Comparison of ENCODE assay signal across 8 cellular contexts in genomic region chr19:10748924-10749434, GRCh38. TPM values are rescaled to one million over a fixed set of nuclear protein-coding genes. Genes with fewer than 3 reads are reported as not detected.
DNase-seq lines count a peak whose midpoint lies in the region; ATAC-seq and TF ChIP-seq lines count a peak whose summit lies in the region.

No MANE protein-coding gene starts in this region.

- H3K9me3 Mint-ChIP-seq in activated CD4-positive, alpha-beta memory T cell treated with anti-CD3 and anti-CD28 coated beads, Interleukin-2, amount 10 ng/mL, durations not matched to agents 7 days and 5 days: no peaks in the 10 kb centered on the region
- no peaks in the 10 kb centered on the region for H3K9me3 Mint-ChIP-seq in activated CD4-positive, alpha-beta memory T cell treated with anti-CD3 and anti-CD28 coated beads for 36 hours

- H3K36me3 ChIP-seq in esophagus squamous epithelium: no peaks in the 10 kb centered on the region
- no peaks in the 10 kb centered on the region for H3K36me3 ChIP-seq in parathyroid adenoma (ENCODE audit: control insufficient read depth, insufficient read depth, low read length)

- CTCF ChIA-PET in activated CD4-positive, alpha-beta memory T cell treated with anti-CD3 and anti-CD28 coated beads, Interleukin-2, amount 10 ng/mL, durations not matched to agents 7 days and 5 days (lab: Charles Lee): no interaction called here
- CTCF ChIA-PET in activated CD4-positive, alpha-beta memory T cell treated with anti-CD3 and anti-CD28 coated beads for 36 hours (lab: Charles Lee): no interaction called here

- peaks cover 42 to 69% (median 45%) of the 10 kb centered on the region in 3 donors for H3K4me1 ChIP-seq in esophagus squamous epithelium
- H3K4me1 ChIP-seq in parathyroid adenoma: peaks cover 14% of the 10 kb centered on the region

- H3K9ac ChIP-seq in parathyroid adenoma: no peak overlapping the region

- H3K4me2 ChIP-seq in parathyroid adenoma (ENCODE audit: low read length): peak overlapping the region; percentile 4

- no peaks in the 10 kb centered on the region for H3K9me3 ChIP-seq in esophagus squamous epithelium
- H3K9me3 ChIP-seq in parathyroid adenoma (ENCODE audit: control insufficient read depth, low read length): no peaks in the 10 kb centered on the region

- ATAC-seq in HG02981 (IDR thresholded peaks at IDR 0.05; ENCODE audit: unreplicated experiment): no peak
- no peak for ATAC-seq in HG03139 (IDR thresholded peaks at IDR 0.05; ENCODE audit: unreplicated experiment)

- H3K4me3 Mint-ChIP-seq in activated CD4-positive, alpha-beta memory T cell treated with anti-CD3 and anti-CD28 coated beads, Interleukin-2, amount 10 ng/mL, durations not matched to agents 7 days and 5 days: no peak overlapping the region
- H3K4me3 Mint-ChIP-seq in activated CD4-positive, alpha-beta memory T cell treated with anti-CD3 and anti-CD28 coated beads for 36 hours: no peak overlapping the region

- no peak for TF ChIP-seq CTCF in esophagus squamous epithelium (IDR thresholded peaks at IDR 0.05)
- no peak for TF ChIP-seq CTCF in parathyroid adenoma (IDR thresholded peaks at IDR 0.05)

- H3K79me2 ChIP-seq in parathyroid adenoma: peaks cover 65% of the 10 kb centered on the region

- no peaks in the 10 kb centered on the region for H3K27me3 Mint-ChIP-seq in activated CD4-positive, alpha-beta memory T cell treated with anti-CD3 and anti-CD28 coated beads, Interleukin-2, amount 10 ng/mL, durations not matched to agents 7 days and 5 days
- H3K27me3 Mint-ChIP-seq in activated CD4-positive, alpha-beta memory T cell treated with anti-CD3 and anti-CD28 coated beads for 36 hours: no peaks in the 10 kb centered on the region

- no peak for DNase-seq in activated CD4-positive, alpha-beta memory T cell treated with anti-CD3 and anti-CD28 coated beads, Interleukin-2, amount 10 ng/mL, durations not matched to agents 7 days and 5 days
- DNase-seq in activated CD4-positive, alpha-beta memory T cell treated with anti-CD3 and anti-CD28 coated beads for 36 hours: no peak
- DNase-seq in SHP77 treated with DMSO at 0.1 percent for 48 hours (lab: John Stamatoyannopoulos, UW) (peak; percentile 19), esophagus squamous epithelium (lab: John Stamatoyannopoulos, UW) (no peak), KG1 (lab: John Stamatoyannopoulos, UW) (no peak)

- intact Hi-C loops in activated CD4-positive, alpha-beta memory T cell treated with anti-CD3 and anti-CD28 coated beads for 36 hours (cut with micrococcal nuclease): no loop called here
- intact Hi-C loops in esophagus squamous epithelium (cut with DNase I): no loop called here

- 36% methylated on average over 6 of the region's 10 CpGs; no CpG with 5 or more reads in 1 of the 2 donors for WGBS in esophagus squamous epithelium, 2 donors

- peaks cover 63% of the 10 kb centered on the region for H3K4me1 Mint-ChIP-seq in activated CD4-positive, alpha-beta memory T cell treated with anti-CD3 and anti-CD28 coated beads, Interleukin-2, amount 10 ng/mL, durations not matched to agents 7 days and 5 days
- H3K4me1 Mint-ChIP-seq in activated CD4-positive, alpha-beta memory T cell treated with anti-CD3 and anti-CD28 coated beads for 36 hours (ENCODE audit: low read depth): peaks cover 67% of the 10 kb centered on the region

- peak overlapping the region; percentile 35 for H3K27ac Mint-ChIP-seq in activated CD4-positive, alpha-beta memory T cell treated with anti-CD3 and anti-CD28 coated beads, Interleukin-2, amount 10 ng/mL, durations not matched to agents 7 days and 5 days
- H3K27ac Mint-ChIP-seq in activated CD4-positive, alpha-beta memory T cell treated with anti-CD3 and anti-CD28 coated beads for 36 hours: no peak overlapping the region

- no peak overlapping the region for H2AFZ ChIP-seq in parathyroid adenoma

- no peak for TF ChIP-seq POLR2A in esophagus squamous epithelium (IDR thresholded peaks at IDR 0.05)

- no peaks in the 10 kb centered on the region for H3K27me3 ChIP-seq in esophagus squamous epithelium
- no peaks in the 10 kb centered on the region for H3K27me3 ChIP-seq in parathyroid adenoma (ENCODE audit: control insufficient read depth, insufficient read depth, low read length)

- H3K36me3 Mint-ChIP-seq in activated CD4-positive, alpha-beta memory T cell treated with anti-CD3 and anti-CD28 coated beads, Interleukin-2, amount 10 ng/mL, durations not matched to agents 7 days and 5 days (ENCODE audit: low read depth): peaks cover 4% of the 10 kb centered on the region
- H3K36me3 Mint-ChIP-seq in activated CD4-positive, alpha-beta memory T cell treated with anti-CD3 and anti-CD28 coated beads for 36 hours: no peaks in the 10 kb centered on the region

- H3K4me3 ChIP-seq in esophagus squamous epithelium (no peak overlapping the region), parathyroid adenoma (ENCODE audit: low read depth, low read length) (no peak overlapping the region)

- POLR2A ChIA-PET in activated CD4-positive, alpha-beta memory T cell treated with anti-CD3 and anti-CD28 coated beads, Interleukin-2, amount 10 ng/mL, durations not matched to agents 7 days and 5 days (lab: Charles Lee): no interaction called here
- POLR2A ChIA-PET in activated CD4-positive, alpha-beta memory T cell treated with anti-CD3 and anti-CD28 coated beads for 36 hours (lab: Charles Lee): no interaction called here

- H3K27ac ChIP-seq in esophagus squamous epithelium: peak overlapping the region; percentile 66 to 74 (median 68)
- peak overlapping the region; percentile 55 for H3K27ac ChIP-seq in parathyroid adenoma

RNA-seq across cellular contexts. Expression of gene DNM2, which starts 31.1 kb away (rescaled TPM):
- total RNA-seq in activated CD4-positive, alpha-beta memory T cell treated with anti-CD3 and anti-CD28 coated beads, Interleukin-2, amount 10 ng/mL, durations not matched to agents 7 days and 5 days: 100 to 1,000 TPM; 277 to 288 TPM
- total RNA-seq in activated CD4-positive, alpha-beta memory T cell treated with anti-CD3 and anti-CD28 coated beads for 36 hours: 100 to 1,000 TPM; 171 to 173 TPM
- total RNA-seq in esophagus squamous epithelium: 100 to 1,000 TPM in 2 of 4 donors, 10 to 100 TPM in 2; 79.9 to 138 (median 102) TPM

RNA-seq across cellular contexts. Expression of gene QTRT1, which starts 47.7 kb away (rescaled TPM):
- total RNA-seq in activated CD4-positive, alpha-beta memory T cell treated with anti-CD3 and anti-CD28 coated beads, Interleukin-2, amount 10 ng/mL, durations not matched to agents 7 days and 5 days: 10 to 100 TPM; 24.0 to 26.4 TPM
- 10 to 100 TPM; 43.1 to 47.4 TPM for total RNA-seq in activated CD4-positive, alpha-beta memory T cell treated with anti-CD3 and anti-CD28 coated beads for 36 hours
- 10 to 100 TPM; 25.3 to 50.9 (median 27.3) TPM for total RNA-seq in esophagus squamous epithelium
